Comparison of ENCODE assay signal across 7 cellular contexts in genomic region chr14:50060871-50061663, GRCh38.
DNase-seq lines count a peak whose midpoint lies in the region; ATAC-seq and TF ChIP-seq lines count a peak whose summit lies in the region.

No MANE protein-coding gene starts in this region.

- no peaks in the 10 kb centered on the region for H3K36me3 ChIP-seq in brain microvascular endothelial cell (replicated peaks)

- in situ Hi-C loops in brain microvascular endothelial cell (cut with HindIII; ENCODE audit: low pct_ligation_motif_present, low sequenced_read_pairs), result no loop called here

- H3K4me3 ChIP-seq in brain microvascular endothelial cell (ENCODE audit: low read depth, low read length), result peak overlapping the region; percentile 26

- H3K27ac ChIP-seq in brain microvascular endothelial cell, result peak overlapping the region; percentile 91

- TF ChIP-seq CTCF in GM10248 (IDR thresholded peaks at IDR 0.05; ENCODE audit: control extremely low read depth, extremely low read depth, low read depth, missing control alignments), result no peak
- peak; percentile 40 for TF ChIP-seq CTCF in brain microvascular endothelial cell (IDR thresholded peaks at IDR 0.05; ENCODE audit: low read depth, low read length, missing control alignments)

- POLR2A ChIA-PET in GM10248 (lab: Yijun Ruan, JAX), result interaction anchor here (1.6 to 2.0 kb wide), 3 partner anchors 21 to 23 kb away, joined by 4 to 8 read pairs (median 5); no protein-coding TSS in a partner anchor

- H3K27me3 ChIP-seq in brain microvascular endothelial cell (replicated peaks), result no peaks in the 10 kb centered on the region

- ATAC-seq in SK-N-SH treated with all-trans-retinoic acid at 6 μM for 48 hours, result peak; percentile 77

- DNase-seq in GM10248 (ENCODE audit: extremely low spot score), result peak; percentile 46
- peak; percentile 76 for DNase-seq in HK-2 (ENCODE audit: unreplicated experiment)
- DNase-seq in brain microvascular endothelial cell, result peak; percentile 93
- peak; percentile 96 for DNase-seq in iris pigment epithelial cell (ENCODE audit: low read depth)
- DNase-seq in smooth muscle cell of the brain vasculature (ENCODE audit: low read depth, low spot score), result peak; percentile 75
- DNase-seq in NCI-H748 (lab: John Stamatoyannopoulos, UW; ENCODE audit: unreplicated experiment), result no peak

- CTCF ChIA-PET in GM10248 (lab: Yijun Ruan, JAX), result interaction anchor here (0.7 to 4.6 kb wide), 14 partner anchors 9 to 203 kb away, joined by 3 to 34 read pairs (median 4); no protein-coding TSS in a partner anchor

TF ChIP-seq in SK-N-SH treated with all-trans-retinoic acid at 6 μM for 48 hours, 23 proteins besides CTCF, POLR2A, EP300 and RAD21:
- TF ChIP-seq ZFP3 (CRISPR knock-in tag; IDR thresholded peaks at IDR 0.05), result peak; percentile 61
- no peak for TF ChIP-seq ESRRG (CRISPR knock-in tag; IDR thresholded peaks at IDR 0.05)
- TF ChIP-seq TSHZ2 (CRISPR knock-in tag; IDR thresholded peaks at IDR 0.05), result no peak; the same call in 1 of the 2 replicates
- no peak for TF ChIP-seq BACH2 (CRISPR knock-in tag; IDR thresholded peaks at IDR 0.05; ENCODE audit: borderline replicate concordance)
- no peak for TF ChIP-seq TCF4 (CRISPR knock-in tag; IDR thresholded peaks at IDR 0.05; ENCODE audit: borderline replicate concordance)
- no peak for TF ChIP-seq OSR1 (CRISPR knock-in tag; IDR thresholded peaks at IDR 0.05)
- no peak for TF ChIP-seq ZNF70 (CRISPR knock-in tag; IDR thresholded peaks at IDR 0.05)
- 0 out of 2 replicates have a peak, but pooled peaks have one; percentile 54 for TF ChIP-seq POU6F1 (CRISPR knock-in tag; IDR thresholded peaks at IDR 0.05; ENCODE audit: borderline replicate concordance, low read depth)
- TF ChIP-seq ARNTL (CRISPR knock-in tag; IDR thresholded peaks at IDR 0.05; ENCODE audit: borderline replicate concordance, low read depth), result no peak
- TF ChIP-seq ISL1 (CRISPR knock-in tag; IDR thresholded peaks at IDR 0.05), result peak; percentile 38
- 0 out of 2 replicates have a peak, but pooled peaks have one; percentile 60 for TF ChIP-seq ZC3H10 (CRISPR knock-in tag; IDR thresholded peaks at IDR 0.05)
- no peak for TF ChIP-seq PPARA (CRISPR knock-in tag; IDR thresholded peaks at IDR 0.05; ENCODE audit: borderline replicate concordance)
- no peak for TF ChIP-seq CSDC2 (CRISPR knock-in tag; IDR thresholded peaks at IDR 0.05)
- TF ChIP-seq GLIS3 (CRISPR knock-in tag; IDR thresholded peaks at IDR 0.05), result no peak
- TF ChIP-seq RARB (CRISPR knock-in tag; IDR thresholded peaks at IDR 0.05), result no peak
- no peak for TF ChIP-seq CREB5 (CRISPR knock-in tag; IDR thresholded peaks at IDR 0.05; ENCODE audit: low read depth)
- TF ChIP-seq ZNF8 (CRISPR knock-in tag; IDR thresholded peaks at IDR 0.05), result no peak
- 0 out of 2 replicates have a peak, but pooled peaks have one; percentile 25 for TF ChIP-seq SNAI2 (CRISPR knock-in tag; IDR thresholded peaks at IDR 0.05)
- TF ChIP-seq PATZ1 (CRISPR knock-in tag; IDR thresholded peaks at IDR 0.05; ENCODE audit: borderline replicate concordance), result peak; percentile 42; the same call in 1 of the 2 replicates
- TF ChIP-seq ZFP30 (CRISPR knock-in tag; IDR thresholded peaks at IDR 0.05), result no peak
- no peak for TF ChIP-seq CSRNP3 (CRISPR knock-in tag; IDR thresholded peaks at IDR 0.05)
- TF ChIP-seq ZNF565 (CRISPR knock-in tag; conservative IDR thresholded peaks at IDR 0.05; ENCODE audit: low read depth), result no peak
- TF ChIP-seq TOX (CRISPR knock-in tag; IDR thresholded peaks at IDR 0.05; ENCODE audit: borderline replicate concordance), result no peak
